25 cellular contexts compared by ENCODE assay signal in the genomic region with DNA sequence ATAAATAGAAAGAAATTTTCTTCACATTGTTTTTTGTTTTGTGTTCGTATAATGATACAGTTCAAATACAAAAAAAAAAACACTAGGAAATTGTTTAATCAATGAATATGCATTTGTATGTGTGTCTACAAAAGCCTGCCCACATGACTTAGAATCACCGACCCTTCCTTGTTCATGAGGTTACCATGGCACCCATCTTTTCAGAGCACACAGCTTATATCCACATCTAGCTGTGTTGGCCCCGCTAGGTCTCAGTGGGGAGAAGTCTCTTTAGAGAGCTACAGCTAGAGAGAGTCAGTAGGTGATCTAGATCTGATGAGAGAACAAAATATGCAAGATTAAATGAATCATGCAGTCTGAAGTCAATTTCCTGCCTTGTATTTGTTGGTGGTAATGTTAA.
"Had no signal": no experiment of that assay in that cellular context is flagged by ENCODE, and none has a peak within 500 bp of the region (broad histone marks: within the 10 kb centered on the region; RNA-seq: fewer than 3 reads in every experiment).

No MANE protein-coding gene starts in this region.

- H3K27ac ChIP-seq: adrenal gland, body of pancreas, epithelial cell of prostate, esophagus squamous epithelium, left lung, lower lobe of right lung, spleen, tibial nerve had no signal

- H3K36me3 Mint-ChIP-seq: activated CD8-positive, alpha-beta memory T cell treated with anti-CD3 and anti-CD28 coated beads, Interleukin-2, amount 10 ng/mL, durations not matched to agents 7 days and 5 days; activated naive CD8-positive, alpha-beta T cell treated with anti-CD3 and anti-CD28 coated beads for 36 hours; naive thymus-derived CD8-positive, alpha-beta T cell had no signal

- H3K4me1 ChIP-seq: adrenal gland, body of pancreas, esophagus squamous epithelium, left lung, lower lobe of right lung, spleen, tibial nerve had no signal

- DNase-seq: activated CD4-positive, alpha-beta T cell treated with anti-CD3 and anti-CD28 coated beads for 36 hours; activated CD4-positive, CD25-positive, alpha-beta regulatory T cell; activated CD8-positive, alpha-beta memory T cell treated with anti-CD3 and anti-CD28 coated beads, Interleukin-2, amount 10 ng/mL, durations not matched to agents 7 days and 5 days; activated CD8-positive, alpha-beta T cell treated with anti-CD3 and anti-CD28 coated beads, Interleukin-2, amount 10 ng/mL, durations not matched to agents 7 days and 5 days; activated effector memory CD4-positive, alpha-beta T cell treated with Interleukin-2 at 50 U/mL for 16 hours; activated naive CD4-positive, alpha-beta T cell treated with Interleukin-2 at 50 U/mL for 16 hours; activated naive CD8-positive, alpha-beta T cell treated with anti-CD3 and anti-CD28 coated beads for 36 hours; activated T-cell treated with anti-CD3 and anti-CD28 coated beads, Interleukin-2, amount 50 U/mL, for 72 hours; adrenal gland; aorta; body of pancreas; dermis blood vessel endothelial cell; effector CD4-positive, alpha-beta T cell; esophagus squamous epithelium; kidney glomerular epithelial cell; left lung; lower lobe of right lung; mesenchymal stem cell; naive thymus-derived CD8-positive, alpha-beta T cell; posterior cingulate gyrus; right cardiac atrium; spleen; stimulated activated naive CD4-positive, alpha-beta T cell had no signal

- ATAC-seq: activated CD4-positive, alpha-beta T cell treated with anti-CD3 and anti-CD28 coated beads for 36 hours; activated CD8-positive, alpha-beta memory T cell treated with anti-CD3 and anti-CD28 coated beads, Interleukin-2, amount 10 ng/mL, durations not matched to agents 7 days and 5 days; activated CD8-positive, alpha-beta T cell treated with anti-CD3 and anti-CD28 coated beads, Interleukin-2, amount 10 ng/mL, durations not matched to agents 7 days and 5 days; activated T-cell treated with anti-CD3 and anti-CD28 coated beads, Interleukin-2, amount 50 U/mL, for 72 hours; body of pancreas; left lung; lower lobe of right lung; naive thymus-derived CD8-positive, alpha-beta T cell; right cardiac atrium had no signal

- H3K27ac Mint-ChIP-seq: activated CD4-positive, alpha-beta T cell treated with anti-CD3 and anti-CD28 coated beads for 36 hours; activated CD8-positive, alpha-beta memory T cell treated with anti-CD3 and anti-CD28 coated beads, Interleukin-2, amount 10 ng/mL, durations not matched to agents 7 days and 5 days; activated CD8-positive, alpha-beta T cell treated with anti-CD3 and anti-CD28 coated beads, Interleukin-2, amount 10 ng/mL, durations not matched to agents 7 days and 5 days; activated naive CD8-positive, alpha-beta T cell treated with anti-CD3 and anti-CD28 coated beads for 36 hours; activated T-cell treated with anti-CD3 and anti-CD28 coated beads, Interleukin-2, amount 50 U/mL, for 72 hours; naive thymus-derived CD8-positive, alpha-beta T cell had no signal

- H3K4me3 Mint-ChIP-seq: activated CD4-positive, alpha-beta T cell treated with anti-CD3 and anti-CD28 coated beads for 36 hours; activated CD8-positive, alpha-beta memory T cell treated with anti-CD3 and anti-CD28 coated beads, Interleukin-2, amount 10 ng/mL, durations not matched to agents 7 days and 5 days; activated CD8-positive, alpha-beta T cell treated with anti-CD3 and anti-CD28 coated beads, Interleukin-2, amount 10 ng/mL, durations not matched to agents 7 days and 5 days; activated naive CD8-positive, alpha-beta T cell treated with anti-CD3 and anti-CD28 coated beads for 36 hours; activated T-cell treated with anti-CD3 and anti-CD28 coated beads, Interleukin-2, amount 50 U/mL, for 72 hours; naive thymus-derived CD8-positive, alpha-beta T cell had no signal

- H3K4me1 Mint-ChIP-seq: activated CD4-positive, alpha-beta T cell treated with anti-CD3 and anti-CD28 coated beads for 36 hours; activated CD8-positive, alpha-beta memory T cell treated with anti-CD3 and anti-CD28 coated beads, Interleukin-2, amount 10 ng/mL, durations not matched to agents 7 days and 5 days; activated naive CD8-positive, alpha-beta T cell treated with anti-CD3 and anti-CD28 coated beads for 36 hours; naive thymus-derived CD8-positive, alpha-beta T cell had no signal

- H3K9me3 ChIP-seq: adrenal gland, body of pancreas, esophagus squamous epithelium, left lung, lower lobe of right lung, spleen, tibial nerve had no signal

- H3K36me3 ChIP-seq: adrenal gland, esophagus squamous epithelium, left lung, lower lobe of right lung, spleen, tibial nerve had no signal

- H3K9me3 Mint-ChIP-seq: activated naive CD8-positive, alpha-beta T cell treated with anti-CD3 and anti-CD28 coated beads for 36 hours; activated T-cell treated with anti-CD3 and anti-CD28 coated beads, Interleukin-2, amount 50 U/mL, for 72 hours; naive thymus-derived CD8-positive, alpha-beta T cell had no signal

- H3K4me3 ChIP-seq: adrenal gland, body of pancreas, esophagus squamous epithelium, left lung, lower lobe of right lung, spleen, tibial nerve had no signal

- H3K27me3 ChIP-seq: adrenal gland, body of pancreas, esophagus squamous epithelium, left lung, spleen, tibial nerve had no signal
